1 cellular context compared by ENCODE assay signal in genomic region chr19:33167438-33167837, GRCh38.
TF ChIP-seq lines count a peak whose summit lies in the region.

No MANE protein-coding gene starts in this region.

TF ChIP-seq in HEK293, 187 proteins besides CTCF, POLR2A, EP300 and RAD21 (continued from another document):
- TF ChIP-seq ATF2 (tag by site-specific recombination; IDR thresholded peaks at IDR 0.05; ENCODE audit: low read depth), result no peak
- no peak for TF ChIP-seq PRDM4 (tag by site-specific recombination; IDR thresholded peaks at IDR 0.05)
- no peak for TF ChIP-seq ZBTB26 (tag by site-specific recombination; optimal IDR thresholded peaks at IDR 0.05)
- 0 out of 2 replicates have a peak, but pooled peaks have one; percentile 41 for TF ChIP-seq BCL6B (tag by site-specific recombination; IDR thresholded peaks at IDR 0.05)
- peak; percentile 93 for TF ChIP-seq ZNF366 (tag by site-specific recombination; conservative IDR thresholded peaks at IDR 0.05)
- TF ChIP-seq ZNF214 (tag by site-specific recombination; IDR thresholded peaks at IDR 0.05; ENCODE audit: borderline replicate concordance), result no peak
- TF ChIP-seq ZNF518A (tag by site-specific recombination; conservative IDR thresholded peaks at IDR 0.05; ENCODE audit: low read depth), result no peak
- TF ChIP-seq ZNF645 (tag by site-specific recombination; IDR thresholded peaks at IDR 0.05), result no peak
- no peak for TF ChIP-seq PRDM2 (tag by site-specific recombination; IDR thresholded peaks at IDR 0.05; ENCODE audit: borderline replicate concordance)
- 0 out of 2 replicates have a peak, but pooled peaks have one; percentile 39 for TF ChIP-seq ZNF248 (tag by site-specific recombination; IDR thresholded peaks at IDR 0.05)
- no peak for TF ChIP-seq ZSCAN16 (tag by site-specific recombination; IDR thresholded peaks at IDR 0.05)
- no peak for TF ChIP-seq ZBTB20 (tag by site-specific recombination; IDR thresholded peaks at IDR 0.05)
- no peak for TF ChIP-seq SP7 (tag by site-specific recombination; IDR thresholded peaks at IDR 0.05)
- TF ChIP-seq ZNF404 (tag by site-specific recombination; IDR thresholded peaks at IDR 0.05), result no peak
- TF ChIP-seq ZNF266 (tag by site-specific recombination; IDR thresholded peaks at IDR 0.05; ENCODE audit: low read depth), result no peak
- no peak for TF ChIP-seq ZNF692 (tag by site-specific recombination; IDR thresholded peaks at IDR 0.05)
- TF ChIP-seq ZNF530 (tag by site-specific recombination; IDR thresholded peaks at IDR 0.05; ENCODE audit: low read depth), result no peak
- TF ChIP-seq ZBTB7A (tag by site-specific recombination; IDR thresholded peaks at IDR 0.05; ENCODE audit: low read depth), result no peak
- TF ChIP-seq HOXC10 (CRISPR knock-in tag; IDR thresholded peaks at IDR 0.05), result no peak
- no peak for TF ChIP-seq ZNF521 (tag by site-specific recombination; IDR thresholded peaks at IDR 0.05)
- peak; percentile 76; the same call in 1 of the 2 replicates for TF ChIP-seq PRDM1 (tag by site-specific recombination; IDR thresholded peaks at IDR 0.05)
- no peak for TF ChIP-seq ZBTB48 (tag by site-specific recombination; IDR thresholded peaks at IDR 0.05)
- TF ChIP-seq SETDB1 (IDR thresholded peaks at IDR 0.05; ENCODE audit: insufficient read length, low read length), result peak; percentile 32
- TF ChIP-seq ZNF585B (tag by site-specific recombination; IDR thresholded peaks at IDR 0.05), result peak; percentile 32; the same call in 1 of the 2 replicates
- TF ChIP-seq ZNF18 (tag by site-specific recombination; IDR thresholded peaks at IDR 0.05), result no peak
- no peak for TF ChIP-seq ZNF280C (tag by site-specific recombination; IDR thresholded peaks at IDR 0.05)
- TF ChIP-seq ZNF10 (tag by site-specific recombination; IDR thresholded peaks at IDR 0.05), result no peak
- no peak for TF ChIP-seq ZNF664 (tag by site-specific recombination; IDR thresholded peaks at IDR 0.05)
- no peak for TF ChIP-seq ZNF211 (tag by site-specific recombination; IDR thresholded peaks at IDR 0.05; ENCODE audit: low read depth)
TF ChIP-seq in HEK293: peak in this region for 9.
